25 cellular contexts compared by ENCODE assay signal in genomic region chr11:97548280-97548679, GRCh38.
"Had no signal": no experiment of that assay in that cellular context is flagged by ENCODE, and none has a peak within 500 bp of the region (broad histone marks: within the 10 kb centered on the region; RNA-seq: fewer than 3 reads in every experiment).

No MANE protein-coding gene starts in this region.

- H3K9me3 Mint-ChIP-seq: nephron had no signal

- H3K9me3 ChIP-seq: esophagus muscularis mucosa, gastrocnemius medialis, prostate gland, testis, tibial nerve, upper lobe of right lung, vagina had no signal

- H3K27me3 ChIP-seq: dorsolateral prefrontal cortex, esophagus muscularis mucosa, gastrocnemius medialis, spleen, testis, tibial nerve, upper lobe of right lung, vagina had no signal

- H3K4me1 ChIP-seq: esophagus muscularis mucosa, gastrocnemius medialis, parathyroid adenoma, prostate gland, spleen, testis, tibial nerve, upper lobe of right lung, vagina had no signal

- H3K36me3 Mint-ChIP-seq: naive B cell; stimulated activated naive B cell treated with anti-CD40 and anti-IgM and Interleukin-4, amounts not matched to agents 10 μg/mL and 1 μg/mL and 100 μg/mL, for 72 hours had no signal

- H3K4me3 Mint-ChIP-seq: naive B cell; nephron; stimulated activated naive B cell treated with anti-CD40 and anti-IgM and Interleukin-4, amounts not matched to agents 10 μg/mL and 1 μg/mL and 100 μg/mL, for 72 hours; stimulated activated naive CD8-positive, alpha-beta T cell treated with anti-CD3 and anti-CD28 coated beads, Interleukin-15, amount 100 ng/mL, for 72 hours had no signal

- H3K27ac ChIP-seq: dorsolateral prefrontal cortex, esophagus muscularis mucosa, gastrocnemius medialis, parathyroid adenoma, prostate gland, spleen, testis, tibial nerve, upper lobe of right lung, vagina had no signal

- H3K36me3 ChIP-seq: esophagus muscularis mucosa, gastrocnemius medialis, prostate gland, spleen, tibial nerve, upper lobe of right lung, vagina had no signal

- DNase-seq: cortex of kidney; dorsolateral prefrontal cortex; effector CD8-positive, alpha-beta T cell; gastrocnemius medialis; kidney; left cardiac atrium; left ventricle myocardium superior; mesenchymal stem cell; naive B cell; occipital lobe; spleen; stimulated activated CD4-positive, alpha-beta T cell treated with anti-CD3 and anti-CD28 coated beads, Interleukin-2, amount 100 ng/mL, for 24 hours; stimulated activated CD4-positive, alpha-beta T cell treated with anti-CD3 and anti-CD28 coated beads, Interleukin-4, amount 100 ng/mL, for 4 hours; stimulated activated naive B cell treated with anti-CD40 and anti-IgM and Interleukin-4, amounts not matched to agents 10 μg/mL and 1 μg/mL and 100 μg/mL, for 72 hours; stimulated activated naive CD8-positive, alpha-beta T cell treated with anti-CD3 and anti-CD28 coated beads, Interleukin-15, amount 100 ng/mL, for 72 hours; testis; upper lobe of right lung had no signal

- H3K4me1 Mint-ChIP-seq: naive B cell; nephron; stimulated activated naive B cell treated with anti-CD40 and anti-IgM and Interleukin-4, amounts not matched to agents 10 μg/mL and 1 μg/mL and 100 μg/mL, for 72 hours; stimulated activated naive CD8-positive, alpha-beta T cell treated with anti-CD3 and anti-CD28 coated beads, Interleukin-15, amount 100 ng/mL, for 72 hours had no signal

- ATAC-seq: gastrocnemius medialis; left cardiac atrium; left ventricle myocardium superior; sciatic nerve; stimulated activated naive B cell treated with anti-CD40 and anti-IgM and Interleukin-4, amounts not matched to agents 10 μg/mL and 1 μg/mL and 100 μg/mL, for 72 hours; stimulated activated naive CD8-positive, alpha-beta T cell treated with anti-CD3 and anti-CD28 coated beads, Interleukin-15, amount 100 ng/mL, for 72 hours; upper lobe of right lung had no signal

- H3K27me3 Mint-ChIP-seq: naive B cell; stimulated activated naive B cell treated with anti-CD40 and anti-IgM and Interleukin-4, amounts not matched to agents 10 μg/mL and 1 μg/mL and 100 μg/mL, for 72 hours; stimulated activated naive CD8-positive, alpha-beta T cell treated with anti-CD3 and anti-CD28 coated beads, Interleukin-15, amount 100 ng/mL, for 72 hours had no signal

- H3K27ac Mint-ChIP-seq: naive B cell; nephron; stimulated activated naive B cell treated with anti-CD40 and anti-IgM and Interleukin-4, amounts not matched to agents 10 μg/mL and 1 μg/mL and 100 μg/mL, for 72 hours; stimulated activated naive CD8-positive, alpha-beta T cell treated with anti-CD3 and anti-CD28 coated beads, Interleukin-15, amount 100 ng/mL, for 72 hours had no signal

- H3K4me3 ChIP-seq: dorsolateral prefrontal cortex, esophagus muscularis mucosa, gastrocnemius medialis, lung, prostate gland, spleen, testis, tibial nerve, upper lobe of right lung, vagina had no signal
